Comparison of ENCODE assay signal across 1 cellular context in the genomic region with DNA sequence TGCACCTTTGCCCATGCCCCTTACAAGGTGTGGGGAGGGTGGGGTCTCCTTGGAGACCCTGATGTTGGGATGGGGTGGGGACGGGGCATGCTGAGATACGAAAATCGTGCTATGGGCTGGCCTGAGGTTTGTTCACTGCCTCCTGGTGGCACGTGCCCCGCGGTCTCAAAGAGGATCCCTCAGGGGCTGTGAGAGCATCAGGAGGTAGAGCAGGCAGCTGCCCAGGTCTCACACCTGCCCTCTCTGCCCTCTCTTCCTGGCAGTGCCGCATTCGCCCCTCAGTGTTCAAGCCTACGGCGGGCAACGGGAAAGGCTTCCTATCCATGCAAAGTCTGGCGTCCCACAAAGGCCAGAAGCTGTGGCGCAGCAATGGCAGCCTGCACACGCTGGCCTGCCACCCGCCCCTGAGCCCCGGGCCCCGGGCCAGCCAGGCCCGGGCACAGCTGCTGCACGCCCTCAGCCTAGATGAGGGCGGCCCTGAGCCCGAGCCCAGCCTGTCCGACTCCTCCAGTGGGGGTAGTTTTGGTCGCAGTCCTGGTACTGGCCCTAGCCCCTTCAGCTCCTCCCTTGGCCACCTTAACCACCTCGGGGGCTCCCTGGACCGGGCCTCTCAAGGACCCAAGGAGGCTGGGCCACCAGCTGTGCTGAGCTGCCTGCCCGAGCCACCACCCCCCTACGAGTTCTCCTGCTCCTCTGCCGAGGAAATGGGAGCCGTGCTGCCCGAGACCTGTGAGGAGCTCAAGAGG.
TF ChIP-seq lines count a peak whose summit lies in the region.

No MANE protein-coding gene starts in this region.

TF ChIP-seq in K562, 482 proteins besides CTCF, POLR2A, EP300 and RAD21:
- TF ChIP-seq RBFOX2 (IDR thresholded peaks at IDR 0.05; ENCODE audit: low read depth, low read length) = peak; percentile 14; the same call in 1 of the 2 replicates
- TF ChIP-seq ZNF699 (CRISPR knock-in tag; IDR thresholded peaks at IDR 0.05; ENCODE audit: insufficient replicate concordance) = no peak
- TF ChIP-seq, protein P1, sequence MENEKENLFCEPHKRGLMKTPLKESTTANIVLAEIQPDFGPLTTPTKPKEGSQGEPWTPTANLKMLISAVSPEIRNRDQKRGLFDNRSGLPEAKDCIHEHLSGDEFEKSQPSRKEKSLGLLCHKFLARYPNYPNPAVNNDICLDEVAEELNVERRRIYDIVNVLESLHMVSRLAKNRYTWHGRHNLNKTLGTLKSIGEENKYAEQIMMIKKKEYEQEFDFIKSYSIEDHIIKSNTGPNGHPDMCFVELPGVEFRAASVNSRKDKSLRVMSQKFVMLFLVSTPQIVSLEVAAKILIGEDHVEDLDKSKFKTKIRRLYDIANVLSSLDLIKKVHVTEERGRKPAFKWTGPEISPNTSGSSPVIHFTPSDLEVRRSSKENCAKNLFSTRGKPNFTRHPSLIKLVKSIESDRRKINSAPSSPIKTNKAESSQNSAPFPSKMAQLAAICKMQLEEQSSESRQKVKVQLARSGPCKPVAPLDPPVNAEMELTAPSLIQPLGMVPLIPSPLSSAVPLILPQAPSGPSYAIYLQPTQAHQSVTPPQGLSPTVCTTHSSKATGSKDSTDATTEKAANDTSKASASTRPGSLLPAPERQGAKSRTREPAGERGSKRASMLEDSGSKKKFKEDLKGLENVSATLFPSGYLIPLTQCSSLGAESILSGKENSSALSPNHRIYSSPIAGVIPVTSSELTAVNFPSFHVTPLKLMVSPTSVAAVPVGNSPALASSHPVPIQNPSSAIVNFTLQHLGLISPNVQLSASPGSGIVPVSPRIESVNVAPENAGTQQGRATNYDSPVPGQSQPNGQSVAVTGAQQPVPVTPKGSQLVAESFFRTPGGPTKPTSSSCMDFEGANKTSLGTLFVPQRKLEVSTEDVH (IDR thresholded peaks at IDR 0.05; ENCODE audit: low read depth, partially characterized antibody) = no peak
TF ChIP-seq in K562: peak in this region for 1.
